20 cellular contexts compared by ENCODE assay signal in the genomic region with DNA sequence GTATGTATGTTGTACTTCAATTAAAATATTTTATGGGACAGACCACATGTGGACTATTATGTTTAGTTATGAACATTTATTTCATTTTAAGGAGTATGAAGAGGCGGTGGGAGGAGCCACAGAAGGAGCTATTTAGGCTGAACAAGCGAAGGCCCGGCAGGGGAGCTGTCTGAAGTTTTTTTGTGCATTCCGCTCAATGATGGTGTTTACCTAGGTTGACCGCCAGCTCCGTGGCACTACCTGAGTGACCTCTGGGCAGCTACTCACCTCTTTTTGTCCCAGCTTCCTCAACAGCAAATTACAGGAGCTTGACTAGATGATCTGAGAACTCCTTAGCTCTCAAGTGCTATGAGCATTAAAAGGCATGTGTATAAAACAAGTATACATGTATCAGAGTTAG. TPM values are rescaled to one million over a fixed set of nuclear protein-coding genes. Genes with fewer than 3 reads are reported as not detected.
A peak's percentile ranks its signal among the peaks of the same experiment; 100 is the strongest.
DNase-seq lines count a peak whose midpoint lies in the region; ATAC-seq, FAIRE-seq and TF ChIP-seq lines count a peak whose summit lies in the region.
"Had no signal": no experiment of that assay in that cellular context is flagged by ENCODE, and none has a peak within 500 bp of the region (broad histone marks: within the 10 kb centered on the region; RNA-seq: fewer than 3 reads in every experiment).

No MANE protein-coding gene starts in this region.

- in situ Hi-C loops in HepG2 (cut with HindIII; ENCODE audit: extremely low pct_ligation_motif_present, low pct_unique_long_range_greater_than_20kb), result no loop called here

- CTCF ChIA-PET in HepG2 (lab: Yijun Ruan, JAX; ENCODE audit: low intra/inter-chr PET ratio, low total read pairs), result no interaction called here

- H3K27me3 Mint-ChIP-seq in activated naive CD8-positive, alpha-beta T cell, result no peaks in the 10 kb centered on the region
- no peaks in the 10 kb centered on the region for H3K27me3 Mint-ChIP-seq in activated naive CD8-positive, alpha-beta T cell treated with anti-CD3 and anti-CD28 coated beads for 36 hours
- H3K27me3 Mint-ChIP-seq in progenitor cell of endocrine pancreas, result no peaks in the 10 kb centered on the region
- H3K27me3 Mint-ChIP-seq: B cell; CD4-positive, CD25-positive, alpha-beta regulatory T cell had no signal

- H3K4me1 ChIP-seq in HepG2 (ENCODE audit: insufficient read depth, low read length) (peaks cover 5% of the 10 kb centered on the region; the same call in 1 of the 2 replicates), psoas muscle (no peaks in the 10 kb centered on the region)

- POLR2A ChIA-PET in HepG2 (lab: Yijun Ruan, JAX), result interaction anchor here (0.9 kb wide), 1 partner anchor 33 kb away, joined by 4 read pairs; a partner anchor contains a TSS

- H2AFZ ChIP-seq in HepG2 (ENCODE audit: low read length), result no peak overlapping the region

- H3K27ac ChIP-seq in HepG2 (ENCODE audit: extremely low read length, insufficient read depth, low read length) (no peak overlapping the region), psoas muscle (no peak overlapping the region)

- H3K36me3 ChIP-seq in HepG2 (replicated peaks in 1 of 2; ENCODE audit: control insufficient read depth in 1 of 2, insufficient read depth in 2 of 2, low read length in 2 of 2) (no peaks in the 10 kb centered on the region), psoas muscle (ENCODE audit: insufficient read depth in 1 of 2, low read depth in 1 of 2) (peaks cover 0 to 14% of the 10 kb centered on the region in 2 donors)

- no peak overlapping the region for H3K4me2 ChIP-seq in HepG2 (ENCODE audit: low read depth, low read length)

- ATAC-seq in HepG2 (no peak), HG03439 (IDR thresholded peaks at IDR 0.05; ENCODE audit: unreplicated experiment) (no peak), GM21381 (IDR thresholded peaks at IDR 0.05; ENCODE audit: unreplicated experiment) (no peak), psoas muscle (no peak)
- ATAC-seq: GM12878 had no signal

- WGBS in HepG2 (ENCODE audit: low lambda C conversion rate), result 62% methylated on average over 6 of the region's 6 CpGs
- 91 to 93% (median 92%) methylated on average over 6 of the region's 6 CpGs for WGBS in psoas muscle, 3 donors

- no peak overlapping the region for H3K4me3 ChIP-seq in HepG2 (replicated peaks in 1 of 3; ENCODE audit: insufficient read depth in 1 of 3, low read depth in 2 of 3, low read length in 3 of 3)
- H3K4me3 ChIP-seq in psoas muscle, result no peak overlapping the region
- H3K4me3 ChIP-seq: GM12878 had no signal

- H3K36me3 Mint-ChIP-seq in activated naive CD8-positive, alpha-beta T cell, result peaks cover 13% of the 10 kb centered on the region
- peaks cover 9% of the 10 kb centered on the region for H3K36me3 Mint-ChIP-seq in activated naive CD8-positive, alpha-beta T cell treated with anti-CD3 and anti-CD28 coated beads for 36 hours
- H3K36me3 Mint-ChIP-seq in progenitor cell of endocrine pancreas (ENCODE audit: insufficient read depth), result peaks cover 19% of the 10 kb centered on the region

- TF ChIP-seq EP300 in HepG2 (IDR thresholded peaks at IDR 0.05; ENCODE audit: low read depth in 2 of 2, low read length in 2 of 2), result no peak
- no peak for TF ChIP-seq EP300 in HepG2 (CRISPR knock-in tag; IDR thresholded peaks at IDR 0.05; ENCODE audit: borderline replicate concordance)

- H3K4me1 Mint-ChIP-seq in activated naive CD8-positive, alpha-beta T cell (ENCODE audit: low read depth), result no peaks in the 10 kb centered on the region
- H3K4me1 Mint-ChIP-seq in activated naive CD8-positive, alpha-beta T cell treated with anti-CD3 and anti-CD28 coated beads for 36 hours, result peaks cover 10% of the 10 kb centered on the region
- H3K4me1 Mint-ChIP-seq in progenitor cell of endocrine pancreas (ENCODE audit: low read depth), result peaks cover 18% of the 10 kb centered on the region
- H3K4me1 Mint-ChIP-seq: B cell had no signal

- H3K79me2 ChIP-seq in HepG2 (ENCODE audit: insufficient read depth, low read length), result no peaks in the 10 kb centered on the region

- no peak overlapping the region for H3K4me3 Mint-ChIP-seq in activated naive CD8-positive, alpha-beta T cell
- H3K4me3 Mint-ChIP-seq in activated naive CD8-positive, alpha-beta T cell treated with anti-CD3 and anti-CD28 coated beads for 36 hours, result no peak overlapping the region
- no peak overlapping the region for H3K4me3 Mint-ChIP-seq in progenitor cell of endocrine pancreas (ENCODE audit: low read depth)
- H3K4me3 Mint-ChIP-seq: B cell; CD4-positive, CD25-positive, alpha-beta regulatory T cell had no signal

- no peak for TF ChIP-seq POLR2A in HepG2 (IDR thresholded peaks at IDR 0.05; ENCODE audit: insufficient read depth in 1 of 2, low read depth in 2 of 2, low read length in 2 of 2)

- H3K27me3 ChIP-seq in HepG2 (ENCODE audit: control insufficient read depth in 1 of 2, insufficient read depth in 2 of 2, low read length in 2 of 2) (no peaks in the 10 kb centered on the region; a peak in 1 of 5 replicates), psoas muscle (ENCODE audit: insufficient read depth in 3 of 3, low read length in 2 of 3) (no peaks in the 10 kb centered on the region)

- intact Hi-C loops in HepG2 (cut with micrococcal nuclease; ENCODE audit: unreplicated experiment) (no loop called here), psoas muscle (cut with DNase I) (no loop called here)

- H3K27ac Mint-ChIP-seq in activated naive CD8-positive, alpha-beta T cell, result peak overlapping the region; percentile 6
- H3K27ac Mint-ChIP-seq in activated naive CD8-positive, alpha-beta T cell treated with anti-CD3 and anti-CD28 coated beads for 36 hours, result no peak overlapping the region
- peak overlapping the region; percentile 69 for H3K27ac Mint-ChIP-seq in progenitor cell of endocrine pancreas
- H3K27ac Mint-ChIP-seq: B cell had no signal

- DNase-seq in activated naive CD8-positive, alpha-beta T cell treated with anti-CD3 and anti-CD28 coated beads for 36 hours, result no peak
- no peak for DNase-seq in HepG2 (ENCODE audit: low spot score)
- DNase-seq in progenitor cell of endocrine pancreas (ENCODE audit: low spot score, unreplicated experiment), result no peak
- DNase-seq in stimulated activated CD4-positive, alpha-beta T cell treated with anti-CD3 and anti-CD28 coated beads, Interleukin-12 subunit alpha, Interleukin-12 subunit beta, amount 100 ng/mL, for 4 hours, result no peak
- no peak for DNase-seq in psoas muscle
- DNase-seq: CD4-positive, CD25-positive, alpha-beta regulatory T cell; DMS153; GF-D8; KG1; NCI-H187; NCI-H2107; NCI-H510A; NCI-H748 treated with DMSO at 0.1 percent for 48 hours; SHP77 had no signal

- TF ChIP-seq RAD21 in HepG2 (CRISPR knock-in tag; IDR thresholded peaks at IDR 0.05), result no peak

- BruUV-seq in HepG2 (replicated peaks; lab: Mats Ljungman, UMichigan), result no TSS peak

- H3K9ac ChIP-seq in HepG2 (ENCODE audit: insufficient read depth, low read depth, low read length), result no peak overlapping the region

- no peaks in the 10 kb centered on the region for H4K20me1 ChIP-seq in HepG2 (ENCODE audit: insufficient read depth, low read length)

- H3K9me3 Mint-ChIP-seq in activated naive CD8-positive, alpha-beta T cell (ENCODE audit: low read depth), result no peaks in the 10 kb centered on the region
- H3K9me3 Mint-ChIP-seq in activated naive CD8-positive, alpha-beta T cell treated with anti-CD3 and anti-CD28 coated beads for 36 hours, result no peaks in the 10 kb centered on the region
- no peaks in the 10 kb centered on the region for H3K9me3 Mint-ChIP-seq in progenitor cell of endocrine pancreas (ENCODE audit: low read depth)

- H3K9me3 ChIP-seq in HepG2 (ENCODE audit: low read length) (no peaks in the 10 kb centered on the region), psoas muscle (no peaks in the 10 kb centered on the region)

- TF ChIP-seq CTCF in HepG2 (CRISPR knock-in tag; IDR thresholded peaks at IDR 0.05) (no peak), progenitor cell of endocrine pancreas (IDR thresholded peaks at IDR 0.05; ENCODE audit: unreplicated experiment) (peak; percentile 29), psoas muscle (IDR thresholded peaks at IDR 0.05) (no peak)

- FAIRE-seq in HepG2 (lab: Jason Lieb, UNC), result no peak
- FAIRE-seq: GM12878, H1 had no signal

TF ChIP-seq in HepG2, 621 proteins besides CTCF, POLR2A, EP300 and RAD21 (continues in another document):
- no peak for TF ChIP-seq ZNF260 (CRISPR knock-in tag; IDR thresholded peaks at IDR 0.05; ENCODE audit: borderline replicate concordance, low read depth)

RNA-seq across cellular contexts. Expression of a gene that starts 32.7 kb away (rescaled TPM):
- 1 to 10 TPM; 5.8 to 6.7 TPM for total RNA-seq in activated naive CD8-positive, alpha-beta T cell treated with anti-CD3 and anti-CD28 coated beads for 36 hours
- total RNA-seq in HepG2 (2016; rRNA removed; fragmentation: Illumina TruSeq; extraction: Trizol) (13.4 and 16.0 TPM in 2 replicates), progenitor cell of endocrine pancreas (67.8 and 70.1 TPM in 2 replicates), psoas muscle (100 to 1,000 TPM in 2 of 4 donors, 10 to 100 TPM in 2; 32.0 to 122 (median 86.7) TPM)
- total RNA-seq in HepG2 (2016; cell fraction: cytosol; rRNA removed; fragmentation: Illumina TruSeq; extraction: Trizol; ENCODE audit: low read depth), result 1.5 and 2.5 TPM in 2 replicates
- 13.4 and 14.5 TPM in 2 replicates for total RNA-seq in HepG2 (2016; cell fraction: insoluble cytoplasmic fraction; rRNA removed; fragmentation: Illumina TruSeq; extraction: Trizol)
- 8.6 and 8.8 TPM in 2 replicates for total RNA-seq in HepG2 (2016; cell fraction: membrane; rRNA removed; fragmentation: Illumina TruSeq; extraction: Trizol)
- total RNA-seq in HepG2 (2016; cell fraction: nucleus; rRNA removed; fragmentation: Illumina TruSeq; extraction: Trizol), result 8.3 and 9.9 TPM in 2 replicates
- polyA plus RNA-seq in HepG2 (2011; rRNA removed) (12.7 and 13.7 TPM in 2 replicates), psoas muscle (10 to 100 TPM; 44.6 to 99.6 (median 81.8) TPM)
- polyA plus RNA-seq in HepG2 (2011; cell fraction: cytosol; rRNA removed), result 11.3 and 13.6 TPM in 2 replicates
- polyA plus RNA-seq in HepG2 (2011; cell fraction: nucleus; rRNA removed), result 16.2 and 18.1 TPM in 2 replicates
- 8.9 and 9.1 TPM in 2 replicates for polyA plus RNA-seq in HepG2 (2012)
- polyA plus RNA-seq in HepG2 (2016; cell fraction: cytosol; fragmentation: Illumina TruSeq; extraction: Trizol; ENCODE audit: low read depth), result 1.5 and 1.6 TPM in 2 replicates
- 19.1 and 21.4 TPM in 2 replicates for polyA plus RNA-seq in HepG2 (2016; cell fraction: insoluble cytoplasmic fraction; fragmentation: Illumina TruSeq; extraction: Trizol; ENCODE audit: low read depth)
- 6.0 and 6.2 TPM in 2 replicates for polyA plus RNA-seq in HepG2 (2016; cell fraction: membrane; fragmentation: Illumina TruSeq; extraction: Trizol; ENCODE audit: low read depth)
- polyA plus RNA-seq in HepG2 (2016; cell fraction: nucleus; fragmentation: Illumina TruSeq; extraction: Trizol; ENCODE audit: insufficient read depth, low read depth), result 16.8 and 17.0 TPM in 2 replicates
- polyA minus RNA-seq in HepG2 (2011; rRNA and poly(A)+ RNA removed; ENCODE audit: low replicate concordance), result 15.9 and 27.8 TPM in 2 replicates
- polyA minus RNA-seq in HepG2 (2011; cell fraction: cytosol; rRNA and poly(A)+ RNA removed), result 14.3 and 14.7 TPM in 2 replicates
- polyA minus RNA-seq in HepG2 (2011; cell fraction: nucleus; rRNA and poly(A)+ RNA removed), result 12.6 and 12.7 TPM in 2 replicates
